In the genomic region with DNA sequence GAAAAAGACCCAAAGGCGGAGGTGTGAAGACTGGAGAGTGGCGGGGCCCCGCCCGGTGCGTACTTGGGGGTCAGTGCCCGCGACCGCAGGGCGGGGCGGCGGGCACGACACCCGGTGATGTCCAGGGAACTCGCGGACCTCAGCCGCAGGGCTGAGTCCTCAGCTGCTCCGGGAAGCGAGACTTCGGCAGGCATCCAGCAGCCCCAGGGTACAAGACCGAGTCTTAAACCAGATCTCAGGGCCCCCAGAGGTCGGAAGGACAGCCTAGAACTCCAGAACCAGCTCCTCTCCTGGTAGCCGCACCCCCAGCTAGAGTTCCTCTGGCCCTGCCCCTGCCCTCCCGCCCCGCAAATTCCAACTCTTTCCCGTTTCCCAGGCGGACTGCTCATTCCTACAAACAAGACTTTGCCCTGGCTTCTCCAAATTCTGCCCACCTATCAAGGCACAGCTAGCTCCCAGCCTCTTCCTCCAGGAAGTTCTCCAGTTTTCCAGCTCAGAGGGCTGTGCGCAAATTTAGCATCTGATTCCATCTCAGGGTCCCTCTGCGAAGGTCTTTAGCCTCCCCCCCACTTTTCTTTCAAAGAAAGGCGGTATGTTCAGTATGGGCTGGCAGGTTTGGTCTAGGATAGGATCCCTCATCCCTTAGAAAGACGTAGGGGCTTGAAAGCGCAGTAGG, we compare ENCODE assay signal across 8 cellular contexts. TPM values are rescaled to one million over a fixed set of nuclear protein-coding genes. Genes with fewer than 3 reads are reported as not detected.
A peak's percentile ranks its signal among the peaks of the same experiment; 100 is the strongest.
DNase-seq lines count a peak whose midpoint lies in the region; TF ChIP-seq lines count a peak whose summit lies in the region.

No MANE protein-coding gene starts in this region.

- H3K4me1 ChIP-seq in iPS DF 6.9 (ENCODE audit: control insufficient read depth, insufficient read depth, low read length) (peaks cover 8% of the 10 kb centered on the region), spleen (peaks cover 18 to 33% (median 29%) of the 10 kb centered on the region in 6 donors)

- intact Hi-C loops in spleen (cut with DNase I; ENCODE audit: low total_unique reads), result loop anchor here (5.0 kb wide), 1 partner anchor 184 kb away; no protein-coding TSS in a partner anchor

- no peaks in the 10 kb centered on the region for H3K9me3 ChIP-seq in iPS DF 6.9 (ENCODE audit: control insufficient read depth, insufficient read depth, low read length)
- H3K9me3 ChIP-seq in spleen, result no peaks in the 10 kb centered on the region

- peak overlapping the region; percentile 45 for H3K4me3 ChIP-seq in H7 (ENCODE audit: insufficient read depth, low read depth, low read length)
- peak overlapping the region; percentile 47 for H3K4me3 ChIP-seq in iPS DF 6.9 (ENCODE audit: low read length)
- peak overlapping the region; percentile 42 to 70 (median 56) for H3K4me3 ChIP-seq in spleen

- H3K27me3 Mint-ChIP-seq in activated naive CD4-positive, alpha-beta T cell treated with anti-CD3 and anti-CD28 coated beads, Interleukin-2, amount 50 U/mL, for 24 hours, result peaks cover 16% of the 10 kb centered on the region

- DNase-seq in H7, result peak; percentile 69
- DNase-seq in iPS DF 6.9 (ENCODE audit: low read depth, low spot score), result no peak
- DNase-seq in spleen, result no peak
- no peak for DNase-seq in GF-D8 (lab: John Stamatoyannopoulos, UW)
- DNase-seq in HCEC 1CT, result no peak
- no peak for DNase-seq in NCI-H128 (lab: John Stamatoyannopoulos, UW; ENCODE audit: unreplicated experiment)

- H3K4me3 Mint-ChIP-seq in activated naive CD4-positive, alpha-beta T cell treated with anti-CD3 and anti-CD28 coated beads, Interleukin-2, amount 50 U/mL, for 24 hours, result peak overlapping the region; percentile 87

- peaks cover 55% of the 10 kb centered on the region for H3K27me3 ChIP-seq in H7 (ENCODE audit: control insufficient read depth, insufficient read depth, low read length)
- peaks cover 32% of the 10 kb centered on the region for H3K27me3 ChIP-seq in iPS DF 6.9 (ENCODE audit: control insufficient read depth, insufficient read depth, low read length)
- peaks cover 0 to 79% (median 24%) of the 10 kb centered on the region in 7 donors for H3K27me3 ChIP-seq in spleen (replicated peaks in 1 of 7)

- TF ChIP-seq CTCF in 22Rv1 (IDR thresholded peaks at IDR 0.05) (no peak), spleen (IDR thresholded peaks at IDR 0.05 in 8 of 11, conservative IDR thresholded peaks at IDR 0.05 in 3 of 11) (no peak)

- TF ChIP-seq POLR2A in spleen (IDR thresholded peaks at IDR 0.05), result no peak

- no peak overlapping the region for H3K27ac Mint-ChIP-seq in activated naive CD4-positive, alpha-beta T cell treated with anti-CD3 and anti-CD28 coated beads, Interleukin-2, amount 50 U/mL, for 24 hours

- H3K27ac ChIP-seq in 22Rv1 (peak overlapping the region; percentile 82), iPS DF 6.9 (ENCODE audit: low read length) (no peak overlapping the region), spleen (peak overlapping the region in 5 of 8 donors; percentile 27 to 64 (median 41))

- H3K36me3 ChIP-seq in H7 (replicated peaks; ENCODE audit: control insufficient read depth, insufficient read depth, low read length) (no peaks in the 10 kb centered on the region), iPS DF 6.9 (ENCODE audit: control insufficient read depth, insufficient read depth, low read length) (no peaks in the 10 kb centered on the region), spleen (no peaks in the 10 kb centered on the region)

- H3K4me1 Mint-ChIP-seq in activated naive CD4-positive, alpha-beta T cell treated with anti-CD3 and anti-CD28 coated beads, Interleukin-2, amount 50 U/mL, for 24 hours, result peaks cover 19% of the 10 kb centered on the region

- H3K9me3 Mint-ChIP-seq in activated naive CD4-positive, alpha-beta T cell treated with anti-CD3 and anti-CD28 coated beads, Interleukin-2, amount 50 U/mL, for 24 hours, result no peaks in the 10 kb centered on the region

- no peaks in the 10 kb centered on the region for H3K36me3 Mint-ChIP-seq in activated naive CD4-positive, alpha-beta T cell treated with anti-CD3 and anti-CD28 coated beads, Interleukin-2, amount 50 U/mL, for 24 hours

- WGBS in iPS DF 6.9 (ENCODE audit: insufficient coverage, insufficient read length), result no CpG with 5 or more reads among the region's 31 CpGs
- 4 to 10% (median 5%) methylated on average over 17 to 31 of the region's 31 CpGs for WGBS in spleen, 5 donors

RNA-seq across cellular contexts. Expression of a gene that starts 26.0 kb away (rescaled TPM):
- total RNA-seq in H7 (2014; rRNA removed; shearing (Covaris generic)), result not detected in 2 replicates
- total RNA-seq in spleen, result not detected
- not detected for polyA plus RNA-seq in spleen

RNA-seq across cellular contexts. Expression of a gene that starts 37.7 kb away (rescaled TPM):
- 51.3 and 59.7 TPM in 2 replicates for total RNA-seq in H7 (2014; rRNA removed; shearing (Covaris generic))
- 10 to 100 TPM; 12.3 to 27.1 (median 17.8) TPM for total RNA-seq in spleen
- polyA plus RNA-seq in spleen, result 10 to 100 TPM; 14.6 to 22.7 (median 17.8) TPM

RNA-seq across cellular contexts. Expression of a gene that starts 56.7 kb away (rescaled TPM):
- 17.7 and 19.6 TPM in 2 replicates for total RNA-seq in H7 (2014; rRNA removed; shearing (Covaris generic))
- 10 to 100 TPM; 12.8 to 27.1 (median 22.8) TPM for total RNA-seq in spleen
- polyA plus RNA-seq in spleen, result 10 to 100 TPM; 10.4 to 29.5 (median 21.0) TPM

RNA-seq across cellular contexts. Expression of a gene that starts 57.8 kb away (rescaled TPM):
- 474 and 529 TPM in 2 replicates for total RNA-seq in H7 (2014; rRNA removed; shearing (Covaris generic))
- total RNA-seq in spleen, result 100 to 1,000 TPM; 122 to 184 (median 148) TPM
- 100 to 1,000 TPM; 112 to 165 (median 152) TPM for polyA plus RNA-seq in spleen
